ENCODE assay signal across 8 cellular contexts in the genomic region with DNA sequence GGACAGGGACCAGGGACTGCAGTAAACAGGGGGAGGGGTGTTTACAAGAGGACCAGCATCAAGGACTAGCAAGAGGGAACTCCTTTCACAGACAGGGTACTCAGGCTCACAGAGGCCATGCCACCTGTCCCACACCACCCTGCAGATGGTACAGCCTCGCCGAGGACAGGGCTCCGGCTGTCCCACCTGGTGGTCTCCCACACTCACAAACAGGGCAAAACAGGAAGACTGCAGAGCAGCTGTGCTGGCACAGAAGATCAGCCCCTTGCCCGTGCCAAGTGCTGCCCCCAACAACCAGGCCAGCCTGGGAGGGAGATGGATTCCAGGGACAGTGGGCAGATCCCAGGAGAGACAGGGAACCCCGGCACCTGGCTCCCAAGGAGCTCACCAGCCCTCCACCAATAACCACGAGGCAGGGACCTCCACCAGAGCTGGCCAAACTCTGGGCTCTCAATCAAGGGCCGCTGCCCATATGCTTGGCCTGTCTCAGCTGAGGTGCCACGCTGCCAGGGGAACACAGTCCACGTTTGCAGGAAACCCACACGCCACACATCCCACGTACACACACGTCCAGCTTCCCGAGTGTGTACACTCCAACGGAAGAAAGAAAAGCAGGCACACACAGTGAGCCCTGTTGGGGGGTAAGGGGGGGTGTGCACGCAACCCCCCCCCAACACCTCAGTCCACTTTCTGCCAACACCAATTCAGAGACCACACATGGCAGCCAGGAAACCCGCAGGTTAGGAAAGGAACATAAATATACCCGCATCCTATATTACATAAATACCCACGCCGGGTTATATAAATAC. TPM values are rescaled to one million over a fixed set of nuclear protein-coding genes. Genes with fewer than 3 reads are reported as not detected.
DNase-seq lines count a peak whose midpoint lies in the region; ATAC-seq and TF ChIP-seq lines count a peak whose summit lies in the region.

No MANE protein-coding gene starts in this region.

- H3K27ac ChIP-seq in mesodermal cell (ENCODE audit: low read depth, low read length, severe bottlenecking) (peak overlapping the region; percentile 97), uterus (peak overlapping the region; percentile 98 to 99)

- peak; percentile 22 for ATAC-seq in central memory CD8-positive, alpha-beta T cell (replicated peaks; ENCODE audit: extremely low read depth, poor library complexity, severe bottlenecking)
- ATAC-seq in GM19023 (IDR thresholded peaks at IDR 0.05; ENCODE audit: unreplicated experiment) = no peak

- H3K9me3 ChIP-seq in mesodermal cell (ENCODE audit: control insufficient read depth, low read length) (no peaks in the 10 kb centered on the region), uterus (no peaks in the 10 kb centered on the region)

- H3K4me3 ChIP-seq in mesodermal cell (ENCODE audit: extremely low read depth, insufficient read depth, low read length, poor library complexity, severe bottlenecking) (peak overlapping the region; percentile 83), uterus (peak overlapping the region; percentile 71 to 73)

- peaks cover 64% of the 10 kb centered on the region for H3K4me1 Mint-ChIP-seq in central memory CD8-positive, alpha-beta T cell

- DNase-seq in GF-D8 (lab: John Stamatoyannopoulos, UW) (peak; percentile 47), NCI-H524 treated with DMSO at 0.1 percent for 48 hours (lab: John Stamatoyannopoulos, UW) (peak; percentile 78), uterus (no peak), SIG-M5 treated with dmso at 0.1 percent for 504 hours (lab: John Stamatoyannopoulos, UW; ENCODE audit: unreplicated experiment) (no peak), GM19240 (ENCODE audit: insufficient read length, low spot score) (no peak)
- no peak for DNase-seq in central memory CD8-positive, alpha-beta T cell (ENCODE audit: low spot score in 2 of 2)

- no peaks in the 10 kb centered on the region for H3K27me3 Mint-ChIP-seq in central memory CD8-positive, alpha-beta T cell

- TF ChIP-seq POLR2A in uterus (IDR thresholded peaks at IDR 0.05) = peak in 1 of 2 donors; percentile 6

- intact Hi-C loops in uterus (cut with DNase I; ENCODE audit: low total_unique reads) = no loop called here

- peaks cover 18% of the 10 kb centered on the region for H3K36me3 Mint-ChIP-seq in central memory CD8-positive, alpha-beta T cell (ENCODE audit: insufficient read depth)

- 56 to 68% methylated on average over 6 to 11 of the region's 19 CpGs for WGBS in mesodermal cell (ENCODE audit: insufficient coverage in 2 of 2), 2 experiments

- no peak for TF ChIP-seq CTCF in uterus (IDR thresholded peaks at IDR 0.05)

- H3K4me3 Mint-ChIP-seq in central memory CD8-positive, alpha-beta T cell = peak overlapping the region; percentile 80

- no peaks in the 10 kb centered on the region for H3K27me3 ChIP-seq in uterus

- no peaks in the 10 kb centered on the region for H3K9me3 Mint-ChIP-seq in central memory CD8-positive, alpha-beta T cell

- H3K36me3 ChIP-seq in mesodermal cell (ENCODE audit: control insufficient read depth, insufficient read depth, low read length) (peaks cover 37% of the 10 kb centered on the region), uterus (no peaks in the 10 kb centered on the region)

- H3K27ac Mint-ChIP-seq in central memory CD8-positive, alpha-beta T cell (ENCODE audit: low read depth) = peak overlapping the region; percentile 91

- H3K4me1 ChIP-seq in mesodermal cell (ENCODE audit: control insufficient read depth, insufficient read depth, low read length, poor library complexity, severe bottlenecking) = peaks cover 45% of the 10 kb centered on the region
- peaks cover 5 to 23% of the 10 kb centered on the region in 2 donors for H3K4me1 ChIP-seq in uterus

RNA-seq across cellular contexts. Expression of a gene that starts 2.0 kb away (rescaled TPM):
- polyA plus RNA-seq in mesodermal cell (2013, experiment 1 of 2) = 129 TPM
- polyA plus RNA-seq in mesodermal cell (2013, experiment 2 of 2) = 114 TPM
- 100 to 1,000 TPM in 2 of 4 donors, 10 to 100 TPM in 2; 22.1 to 171 (median 100) TPM for total RNA-seq in uterus

RNA-seq across cellular contexts. Expression of a gene that starts 42.4 kb away (rescaled TPM):
- 68.7 TPM for polyA plus RNA-seq in mesodermal cell (2013, experiment 1 of 2)
- polyA plus RNA-seq in mesodermal cell (2013, experiment 2 of 2) = 53.5 TPM
- total RNA-seq in uterus = 10 to 100 TPM; 31.7 to 70.4 (median 50.7) TPM

Comparison
In these comparisons a context has a peak if more than half of its experiments do, and no peak if none do; other contexts are left out.
1. DNase-seq: peak in GF-D8 (single experiment) and NCI-H524 treated with DMSO at 0.1 percent for 48 hours (single experiment); none in central memory CD8-positive, alpha-beta T cell (0 of 2), uterus (0 of 2), SIG-M5 treated with dmso at 0.1 percent for 504 hours (single experiment) and GM19240 (single experiment).